Comparison of ENCODE assay signal across 11 cellular contexts in the genomic region with DNA sequence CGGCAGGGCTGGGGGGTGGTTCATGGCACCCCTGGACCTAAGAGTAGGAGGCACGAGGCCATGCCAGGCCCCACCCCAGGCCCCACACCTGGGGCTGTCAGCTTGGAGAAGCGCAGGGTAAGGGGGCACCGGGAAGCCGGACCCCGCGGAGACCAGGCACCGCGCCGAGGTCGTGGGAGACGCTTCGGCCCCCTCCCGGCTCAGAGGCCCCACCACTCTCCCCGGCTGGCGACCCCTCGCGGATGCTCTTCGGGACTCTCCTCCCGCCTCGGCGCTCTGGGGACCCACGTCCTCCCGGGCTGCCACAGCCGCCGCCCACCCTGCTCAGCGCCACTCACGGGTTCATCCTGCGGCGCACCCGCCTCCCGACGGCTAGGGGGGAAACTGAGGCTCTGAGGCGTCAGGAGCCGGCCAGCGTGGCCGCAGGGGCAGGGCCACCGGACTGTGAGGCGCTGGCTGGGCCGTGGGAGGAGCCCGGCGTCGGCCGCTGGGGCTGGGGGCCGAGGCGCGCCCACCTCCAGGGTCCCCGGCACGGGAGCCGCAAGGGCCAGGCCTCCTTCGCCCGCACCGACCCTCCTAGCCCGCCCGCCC.
"Had no signal": no experiment of that assay in that cellular context is flagged by ENCODE, and none has a peak within 500 bp of the region (broad histone marks: within the 10 kb centered on the region; RNA-seq: fewer than 3 reads in every experiment).

No MANE protein-coding gene starts in this region.

- H3K4me3 ChIP-seq: body of pancreas, suprapubic skin had no signal

- H3K27ac ChIP-seq: body of pancreas, parathyroid adenoma, suprapubic skin had no signal

- H3K9me3 ChIP-seq: body of pancreas, suprapubic skin had no signal

- H3K27me3 ChIP-seq: body of pancreas, suprapubic skin had no signal

- ATAC-seq: body of pancreas, T-helper 17 cell had no signal

- DNase-seq: activated B cell treated with CpG ODN at 0.5 μM for 24 hours; activated CD4-positive, alpha-beta T cell treated with anti-CD3 and anti-CD28 coated beads, Interleukin-2, amount 10 ng/mL, durations not matched to agents 7 days and 5 days; activated naive CD4-positive, alpha-beta T cell treated with anti-CD3 and anti-CD28 coated beads, Interleukin-2, amount 10 ng/mL, durations not matched to agents 7 days and 5 days; erythroblast; hippocampal formation; mesenchymal stem cell; stimulated activated naive CD4-positive, alpha-beta T cell; T-helper 17 cell had no signal

- H3K4me1 ChIP-seq: parathyroid adenoma had no signal
